Comparison of ENCODE assay signal across 8 cellular contexts in the genomic region with DNA sequence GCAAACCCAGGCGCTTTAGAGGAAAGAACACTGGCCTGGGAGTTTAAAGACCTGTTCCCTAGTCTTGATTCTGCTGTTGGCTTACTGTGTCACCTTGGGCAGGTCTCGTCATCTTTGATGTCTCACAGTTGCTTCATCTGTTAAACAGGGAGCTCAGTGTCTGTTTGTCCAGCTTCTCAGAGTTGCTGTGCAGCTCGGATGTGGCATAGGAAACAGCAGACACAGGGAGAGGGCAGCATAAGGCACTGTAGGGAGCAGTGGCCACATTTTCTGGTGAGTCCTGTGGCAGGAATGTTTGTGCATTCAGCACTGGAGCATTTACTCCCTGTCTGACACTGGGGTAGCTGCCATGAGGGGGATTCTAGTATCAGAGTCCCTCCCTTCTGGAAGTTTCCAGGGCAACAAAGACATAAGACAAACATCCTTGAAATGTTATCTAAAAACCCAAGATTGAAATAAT. TPM values are rescaled to one million over a fixed set of nuclear protein-coding genes. Genes with fewer than 3 reads are reported as not detected.
DNase-seq lines count a peak whose midpoint lies in the region; ATAC-seq and TF ChIP-seq lines count a peak whose summit lies in the region.

No MANE protein-coding gene starts in this region.

- DNase-seq in GM03348 (ENCODE audit: low spot score) = peak; percentile 44
- DNase-seq in PC-3 = peak; percentile 19
- no peak for DNase-seq in epithelial cell of prostate (ENCODE audit: low read depth, low spot score)
- no peak for DNase-seq in effector memory CD8-positive, alpha-beta T cell
- DNase-seq in GM19238 (ENCODE audit: insufficient read length, low spot score) = no peak
- DNase-seq in testis = no peak

- no peaks in the 10 kb centered on the region for H3K27me3 ChIP-seq in PC-3 (ENCODE audit: low read length)
- H3K27me3 ChIP-seq in rectal smooth muscle tissue (ENCODE audit: control insufficient read depth, insufficient read depth, low read length) = no peaks in the 10 kb centered on the region
- no peaks in the 10 kb centered on the region for H3K27me3 ChIP-seq in testis

- H3K9me3 ChIP-seq in PC-3 (ENCODE audit: low read length) = no peaks in the 10 kb centered on the region
- H3K9me3 ChIP-seq in testis = no peaks in the 10 kb centered on the region

- 52 to 53% methylated on average over 3 of the region's 3 CpGs for WGBS in testis, 2 donors

- H3K4me1 Mint-ChIP-seq in effector memory CD8-positive, alpha-beta T cell (ENCODE audit: low read depth in 2 of 2) = peaks cover 28% of the 10 kb centered on the region in 2 donors

- H2AFZ ChIP-seq in PC-3 (ENCODE audit: low read length) = no peak overlapping the region

- H3K36me3 Mint-ChIP-seq in effector memory CD8-positive, alpha-beta T cell (ENCODE audit: insufficient read depth) = peaks cover 21% of the 10 kb centered on the region

- no TSS peak for BruUV-seq in PC-3 (replicated peaks; lab: Mats Ljungman, UMichigan)

- TF ChIP-seq POLR2A in testis (IDR thresholded peaks at IDR 0.05) = no peak

- 0 out of 2 replicates have a peak overlapping the region, but pooled peaks have one; percentile 92 for H3K9ac ChIP-seq in PC-3 (ENCODE audit: low read length)
- H3K9ac ChIP-seq in rectal smooth muscle tissue (ENCODE audit: low read length) = peak overlapping the region; percentile 11

- H3K4me3 ChIP-seq in PC-3 (ENCODE audit: low read length) (peak overlapping the region; percentile 87; the same call in 1 of the 2 replicates), rectal smooth muscle tissue (ENCODE audit: low read length) (peak overlapping the region; percentile 91), testis (no peak overlapping the region)

- H3K27ac ChIP-seq in PC-3 (ENCODE audit: low read length) = 0 out of 2 replicates have a peak overlapping the region, but pooled peaks have one; percentile 7
- H3K27ac ChIP-seq in epithelial cell of prostate = peak overlapping the region; percentile 58
- no peak overlapping the region for H3K27ac ChIP-seq in rectal smooth muscle tissue (ENCODE audit: low read depth, low read length)
- no peak overlapping the region for H3K27ac ChIP-seq in testis

- 0 out of 2 replicates have a peak, but pooled peaks cover 11% of the 10 kb centered on the region for H4K20me1 ChIP-seq in PC-3 (ENCODE audit: low read length)

- H3F3A ChIP-seq in PC-3 (ENCODE audit: low read length, unreplicated experiment) = no peaks in the 10 kb centered on the region

- H3K9me3 Mint-ChIP-seq in effector memory CD8-positive, alpha-beta T cell = no peaks in the 10 kb centered on the region

- H3K9me2 ChIP-seq in PC-3 (replicated peaks; ENCODE audit: low read length) = no peaks in the 10 kb centered on the region

- peak overlapping the region in 1 of 2 donors; percentile 19 for H3K4me3 Mint-ChIP-seq in effector memory CD8-positive, alpha-beta T cell

- POLR2A ChIA-PET in PC-3 (lab: Charles Lee; ENCODE audit: unreplicated experiment) = no interaction called here

- no peak for TF ChIP-seq CTCF in PC-3 (conservative IDR thresholded peaks at IDR 0.05; ENCODE audit: low read depth, low read length)
- no peak for TF ChIP-seq CTCF in testis (IDR thresholded peaks at IDR 0.05)

- CTCF ChIA-PET in PC-3 (lab: Charles Lee) = no interaction called here

- H3K27me3 Mint-ChIP-seq in effector memory CD8-positive, alpha-beta T cell = no peaks in the 10 kb centered on the region

- H3K4me2 ChIP-seq in PC-3 (ENCODE audit: low read length) = peak overlapping the region; percentile 94

- H3K4me1 ChIP-seq in PC-3 (ENCODE audit: insufficient read depth, low read length) (peaks cover 25% of the 10 kb centered on the region), rectal smooth muscle tissue (ENCODE audit: control insufficient read depth, insufficient read depth, low read length) (peaks cover 16% of the 10 kb centered on the region), testis (peaks cover 19% of the 10 kb centered on the region)

- intact Hi-C loops in PC-3 (cut with micrococcal nuclease) (no loop called here), testis (cut with DNase I; ENCODE audit: low total_unique reads) (loop anchor here (5.0 kb wide), 1 partner anchor 37 kb away; a partner anchor contains a TSS)

- ATAC-seq in PC-3 (no peak), HG03342 (IDR thresholded peaks at IDR 0.05; ENCODE audit: unreplicated experiment) (no peak)
- no peak for ATAC-seq in effector memory CD8-positive, alpha-beta T cell (replicated peaks)

- H3K36me3 ChIP-seq in PC-3 (ENCODE audit: low read depth, low read length) = no peaks in the 10 kb centered on the region
- peaks cover 10% of the 10 kb centered on the region for H3K36me3 ChIP-seq in rectal smooth muscle tissue (ENCODE audit: control insufficient read depth, insufficient read depth, low read length)
- no peaks in the 10 kb centered on the region for H3K36me3 ChIP-seq in testis (ENCODE audit: low read depth, missing control alignments)

- no peak overlapping the region for H3K27ac Mint-ChIP-seq in effector memory CD8-positive, alpha-beta T cell

- peaks cover 52% of the 10 kb centered on the region for H3K79me2 ChIP-seq in PC-3 (ENCODE audit: low read length)

RNA-seq across cellular contexts. Expression of a gene that starts 2.0 kb away (rescaled TPM):
- total RNA-seq in PC-3 (2014; rRNA removed) (124 and 153 TPM in 2 replicates), testis (10 to 100 TPM; 59.1 to 73.9 TPM)
- polyA plus RNA-seq in testis (ENCODE audit: insufficient read depth, low read depth, low replicate concordance) = 45.4 TPM

RNA-seq across cellular contexts. Expression of a gene that starts 8.5 kb away (rescaled TPM):
- total RNA-seq in PC-3 (2014; rRNA removed) (3.7 and 4.7 TPM in 2 replicates), testis (10 to 100 TPM; 11.0 to 14.1 TPM)
- 5.2 TPM for polyA plus RNA-seq in testis (ENCODE audit: insufficient read depth, low read depth, low replicate concordance)

RNA-seq across cellular contexts. Expression of a gene that starts 29.2 kb away (rescaled TPM):
- total RNA-seq in PC-3 (2014; rRNA removed) = 1.6 TPM in 1 of 2 replicates, not detected in the other
- total RNA-seq in testis = 10 to 100 TPM; 21.1 to 58.8 TPM
- 93.7 TPM for polyA plus RNA-seq in testis (ENCODE audit: insufficient read depth, low read depth, low replicate concordance)

RNA-seq across cellular contexts. Expression of a gene that starts 47.3 kb away (rescaled TPM):
- 7.8 and 10.8 TPM in 2 replicates for total RNA-seq in PC-3 (2014; rRNA removed)
- total RNA-seq in testis = 10 to 100 TPM in 1 of 2 donors, 1 to 10 TPM in 1; 6.1 to 13.0 TPM
- polyA plus RNA-seq in testis (ENCODE audit: insufficient read depth, low read depth, low replicate concordance) = 12.2 TPM

RNA-seq across cellular contexts. Expression of a gene that starts 47.5 kb away (rescaled TPM):
- total RNA-seq in PC-3 (2014; rRNA removed) (15.1 and 16.4 TPM in 2 replicates), testis (10 to 100 TPM; 18.4 to 35.4 TPM)
- polyA plus RNA-seq in testis (ENCODE audit: insufficient read depth, low read depth, low replicate concordance) = 16.7 TPM

Comparison
In these comparisons a context has a peak if more than half of its experiments do, and no peak if none do; other contexts are left out.
1. DNase-seq: peak in GM03348 (single experiment) and PC-3 (single experiment); none in epithelial cell of prostate (single experiment), effector memory CD8-positive, alpha-beta T cell (0 of 3), GM19238 (single experiment) and testis (single experiment).
2. H3K27ac ChIP-seq: peak in PC-3 (single experiment) and epithelial cell of prostate (single experiment); none in rectal smooth muscle tissue (single experiment) and testis (0 of 2).
3. H3K4me3 ChIP-seq: peak in PC-3 (single experiment) and rectal smooth muscle tissue (single experiment); none in testis (0 of 2).